Comparison of ENCODE assay signal across 11 cellular contexts in genomic region chr6:38307730-38308129, GRCh38.
A peak's percentile ranks its signal among the peaks of the same experiment; 100 is the strongest.
DNase-seq lines count a peak whose midpoint lies in the region; ATAC-seq and TF ChIP-seq lines count a peak whose summit lies in the region.
"Had no signal": no experiment of that assay in that cellular context is flagged by ENCODE, and none has a peak within 500 bp of the region (broad histone marks: within the 10 kb centered on the region; RNA-seq: fewer than 3 reads in every experiment).

No MANE protein-coding gene starts in this region.

- no peak overlapping the region for H2BK120ac ChIP-seq in mesendoderm (ENCODE audit: low read depth, low read length)

- CTCF ChIA-PET in RWPE1 (lab: Yijun Ruan, JAX), result no interaction called here

- in situ Hi-C loops in KBM-7 (cut with MboI; ENCODE audit: low pct_unique_long_range_greater_than_20kb, low sequenced_read_pairs), result no loop called here

- peak overlapping the region; percentile 74 for H2BK5ac ChIP-seq in mesendoderm (ENCODE audit: low read length)

- no peak overlapping the region for H4K5ac ChIP-seq in mesendoderm (ENCODE audit: low read length)

- no peaks in the 10 kb centered on the region for H3K36me3 ChIP-seq in mesendoderm (ENCODE audit: control insufficient read depth, insufficient read depth, low read length)
- H3K36me3 ChIP-seq: stomach had no signal

- no peak overlapping the region for H3K4ac ChIP-seq in mesendoderm (ENCODE audit: low read depth, low read length)

- H3K4me3 ChIP-seq in mesendoderm (ENCODE audit: low read length), result no peak overlapping the region
- H3K4me3 ChIP-seq: stomach had no signal

- no peaks in the 10 kb centered on the region for H3K27me3 ChIP-seq in mesendoderm (ENCODE audit: insufficient read depth, low read length, poor library complexity)
- H3K27me3 ChIP-seq: stomach had no signal

- DNase-seq in KBM-7, result peak; percentile 69
- DNase-seq in mesendoderm, result peak; percentile 89
- DNase-seq in dedifferentiated amniotic fluid mesenchymal stem cell (ENCODE audit: extremely low spot score), result no peak
- no peak for DNase-seq in foreskin melanocyte
- DNase-seq in NCI-H2107 treated with DMSO at 0.1 percent for 48 hours (lab: John Stamatoyannopoulos, UW; ENCODE audit: unreplicated experiment), result no peak
- DNase-seq in RWPE1 (ENCODE audit: low spot score), result no peak
- DNase-seq: activated gamma-delta T cell treated with Interleukin-2 at 50 U/mL for 16 hours, NCI-H2227 treated with DMSO at 0.1 percent for 48 hours, stomach had no signal

- peak overlapping the region; percentile 25 for H3K56ac ChIP-seq in mesendoderm (ENCODE audit: low read length)

- H2AK5ac ChIP-seq in mesendoderm (ENCODE audit: low read length), result no peak overlapping the region

- TF ChIP-seq CTCF in RWPE1 (conservative IDR thresholded peaks at IDR 0.05; ENCODE audit: low read depth), result no peak

- ATAC-seq in GM18873 (IDR thresholded peaks at IDR 0.05; ENCODE audit: low FRiP score, unreplicated experiment), result peak; percentile 67
- peak; percentile 69 for ATAC-seq in HG02588 (IDR thresholded peaks at IDR 0.05; ENCODE audit: unreplicated experiment)

- H3K79me2 ChIP-seq in mesendoderm (ENCODE audit: control insufficient read depth, insufficient read depth, low read length), result no peaks in the 10 kb centered on the region

- no peak overlapping the region for H3K4me2 ChIP-seq in mesendoderm (ENCODE audit: low read length)

- H3K27ac ChIP-seq in mesendoderm (ENCODE audit: low read depth, low read length) (peak overlapping the region; percentile 91), RWPE1 (no peak overlapping the region)
- H3K27ac ChIP-seq: stomach had no signal

- POLR2A ChIA-PET in RWPE1 (lab: Yijun Ruan, JAX; ENCODE audit: low non-redundant PET), result no interaction called here

- no peak overlapping the region for H4K8ac ChIP-seq in mesendoderm (ENCODE audit: low read depth, low read length)

- H3K23ac ChIP-seq in mesendoderm (ENCODE audit: low read length), result no peak overlapping the region

- peak overlapping the region; percentile 57 for H2BK15ac ChIP-seq in mesendoderm (replicated peaks; ENCODE audit: low read depth)

- peak overlapping the region; percentile 22 for H3K9ac ChIP-seq in mesendoderm (ENCODE audit: low read length)

- peak overlapping the region; percentile 39 for H3K18ac ChIP-seq in mesendoderm (ENCODE audit: low read length)

- peaks cover 14% of the 10 kb centered on the region for H3K4me1 ChIP-seq in mesendoderm (ENCODE audit: control insufficient read depth, low read depth, low read length)

- no peaks in the 10 kb centered on the region for H3K79me1 ChIP-seq in mesendoderm (ENCODE audit: low read length)

Comparison
In these comparisons a context has a peak if more than half of its experiments do, and no peak if none do; other contexts are left out.
1. DNase-seq: peak in KBM-7 (single experiment) and mesendoderm (single experiment); none in dedifferentiated amniotic fluid mesenchymal stem cell (single experiment), foreskin melanocyte (single experiment), NCI-H2107 treated with DMSO at 0.1 percent for 48 hours (single experiment) and RWPE1 (single experiment).